Comparison of ENCODE assay signal across 14 cellular contexts in genomic region chr6:45500924-45501816, GRCh38.
DNase-seq lines count a peak whose midpoint lies in the region; ATAC-seq, FAIRE-seq and TF ChIP-seq lines count a peak whose summit lies in the region.
"Had no signal": no experiment of that assay in that cellular context is flagged by ENCODE, and none has a peak within 500 bp of the region (broad histone marks: within the 10 kb centered on the region; RNA-seq: fewer than 3 reads in every experiment).

No MANE protein-coding gene starts in this region.

- H3K4me3 ChIP-seq in KMS-11 (IDR thresholded peaks at IDR 0.05; ENCODE audit: insufficient read depth, low read depth, low read length), result no peak overlapping the region
- H3K4me3 ChIP-seq in GM12878, result no peak overlapping the region
- no peak overlapping the region for H3K4me3 ChIP-seq in mesendoderm (ENCODE audit: low read length)
- H3K4me3 ChIP-seq: MG63 had no signal

- H4K20me1 ChIP-seq in KMS-11 (ENCODE audit: insufficient read depth) (peaks cover 1% of the 10 kb centered on the region; the same call in 1 of the 2 replicates), GM12878 (ENCODE audit: control insufficient read depth, insufficient read depth) (no peaks in the 10 kb centered on the region)

- H3K4me3 Mint-ChIP-seq in stimulated activated memory B cell treated with anti-CD40 and anti-IgM and Interleukin-4, amounts not matched to agents 10 μg/mL and 1 μg/mL and 100 μg/mL, for 72 hours, result no peak overlapping the region
- H3K4me3 Mint-ChIP-seq: activated naive CD4-positive, alpha-beta T cell treated with anti-CD3 and anti-CD28 coated beads, Interleukin-2, amount 50 U/mL, for 24 hours; nephron; T-cell had no signal

- no peaks in the 10 kb centered on the region for H3K9me3 Mint-ChIP-seq in stimulated activated memory B cell treated with anti-CD40 and anti-IgM and Interleukin-4, amounts not matched to agents 10 μg/mL and 1 μg/mL and 100 μg/mL, for 72 hours
- H3K9me3 Mint-ChIP-seq: activated naive CD4-positive, alpha-beta T cell treated with anti-CD3 and anti-CD28 coated beads, Interleukin-2, amount 50 U/mL, for 24 hours; nephron; T-cell had no signal

- H2AK5ac ChIP-seq in mesendoderm (ENCODE audit: low read length), result no peak overlapping the region

- no peak for TF ChIP-seq POLR2A in GM12878 (IDR thresholded peaks at IDR 0.05; ENCODE audit: low read depth, low read length)

- H4K8ac ChIP-seq in mesendoderm (ENCODE audit: low read depth, low read length), result no peak overlapping the region

- no peak for FAIRE-seq in GM12878 (lab: Jason Lieb, UNC)

- H3K36me3 Mint-ChIP-seq in stimulated activated memory B cell treated with anti-CD40 and anti-IgM and Interleukin-4, amounts not matched to agents 10 μg/mL and 1 μg/mL and 100 μg/mL, for 72 hours, result no peaks in the 10 kb centered on the region

- no peak overlapping the region for H3K56ac ChIP-seq in mesendoderm (ENCODE audit: low read length)

- RAD21 ChIA-PET in GM12878 (lab: Charles Lee; ENCODE audit: unreplicated experiment), result interaction anchor here (2.2 kb wide), 1 partner anchor 213 kb away, joined by 11 read pairs; no protein-coding TSS in a partner anchor

- H3K4me1 Mint-ChIP-seq in stimulated activated memory B cell treated with anti-CD40 and anti-IgM and Interleukin-4, amounts not matched to agents 10 μg/mL and 1 μg/mL and 100 μg/mL, for 72 hours, result peaks cover 8% of the 10 kb centered on the region

- H3K23ac ChIP-seq in mesendoderm (ENCODE audit: low read length), result no peak overlapping the region

- H3K9me3 ChIP-seq in GM12878 (replicated peaks; ENCODE audit: control insufficient read depth, insufficient read depth, low read length), result no peaks in the 10 kb centered on the region
- H3K9me3 ChIP-seq: MG63 had no signal

- DNase-seq in GM12878 (ENCODE audit: low read depth, low spot score), result no peak
- peak; percentile 91 for DNase-seq in mesendoderm
- no peak for DNase-seq in activated T-cell treated with anti-CD3 and anti-CD28 coated beads, Interleukin-2, amount 50 U/mL, for 48 hours
- DNase-seq in GF-D8 (lab: John Stamatoyannopoulos, UW), result no peak
- DNase-seq in COLO829 (ENCODE audit: low spot score), result no peak
- DNase-seq: COR-L47; MG63; stimulated activated CD4-positive, alpha-beta T cell treated with anti-CD3 and anti-CD28 coated beads, Interleukin-2, amount 100 ng/mL, for 48 hours; T-cell had no signal

- H3K27me3 ChIP-seq in KMS-11 (ENCODE audit: insufficient read depth, low read depth), result no peaks in the 10 kb centered on the region
- no peaks in the 10 kb centered on the region; a peak in 1 of 4 replicates for H3K27me3 ChIP-seq in GM12878 (replicated peaks in 1 of 2; ENCODE audit: control insufficient read depth in 2 of 2, insufficient read depth in 2 of 2, low read length in 1 of 2)
- H3K27me3 ChIP-seq in mesendoderm (ENCODE audit: insufficient read depth, low read length, poor library complexity), result no peaks in the 10 kb centered on the region
- H3K27me3 ChIP-seq: MG63 had no signal

- no peaks in the 10 kb centered on the region for H3K79me1 ChIP-seq in mesendoderm (ENCODE audit: low read length)

- intact Hi-C loops in GM12878 (cut with micrococcal nuclease; ENCODE audit: unreplicated experiment), result no loop called here

- H2BK5ac ChIP-seq in mesendoderm (ENCODE audit: low read length), result no peak overlapping the region

- no peak overlapping the region for H3K27ac Mint-ChIP-seq in stimulated activated memory B cell treated with anti-CD40 and anti-IgM and Interleukin-4, amounts not matched to agents 10 μg/mL and 1 μg/mL and 100 μg/mL, for 72 hours
- H3K27ac Mint-ChIP-seq: activated naive CD4-positive, alpha-beta T cell treated with anti-CD3 and anti-CD28 coated beads, Interleukin-2, amount 50 U/mL, for 24 hours; nephron; T-cell had no signal

- WGBS in GM12878 (ENCODE audit: insufficient coverage, insufficient replicate concordance, low lambda C conversion rate, missing lambda C conversion rate), result 40% methylated on average over 6 of the region's 6 CpGs
- no CpG with 5 or more reads among the region's 6 CpGs for WGBS in mesendoderm (ENCODE audit: extremely low coverage, insufficient coverage, low lambda C conversion rate)

- H4K5ac ChIP-seq in mesendoderm (ENCODE audit: low read length), result no peak overlapping the region

- no peaks in the 10 kb centered on the region for H3K27me3 Mint-ChIP-seq in stimulated activated memory B cell treated with anti-CD40 and anti-IgM and Interleukin-4, amounts not matched to agents 10 μg/mL and 1 μg/mL and 100 μg/mL, for 72 hours
- H3K27me3 Mint-ChIP-seq: activated naive CD4-positive, alpha-beta T cell treated with anti-CD3 and anti-CD28 coated beads, Interleukin-2, amount 50 U/mL, for 24 hours; T-cell had no signal

- peak; percentile 66 for ATAC-seq in GM12878
- no peak for ATAC-seq in stimulated activated memory B cell treated with anti-CD40 and anti-IgM and Interleukin-4, amounts not matched to agents 10 μg/mL and 1 μg/mL and 100 μg/mL, for 72 hours
- ATAC-seq: T-cell had no signal

- H3K4me1 ChIP-seq in KMS-11 (ENCODE audit: low read depth, poor library complexity, severe bottlenecking) (peaks cover 45% of the 10 kb centered on the region), GM12878 (ENCODE audit: control insufficient read depth, insufficient read depth, low read length) (no peaks in the 10 kb centered on the region), mesendoderm (ENCODE audit: control insufficient read depth, low read depth, low read length) (no peaks in the 10 kb centered on the region)

- BruUV-seq in GM12878 (replicated peaks; lab: Mats Ljungman, UMichigan), result no TSS peak

- no peak overlapping the region for H3K9ac ChIP-seq in KMS-11
- H3K9ac ChIP-seq in GM12878 (ENCODE audit: control insufficient read depth, insufficient read depth, low read length), result no peak overlapping the region
- no peak overlapping the region for H3K9ac ChIP-seq in mesendoderm (ENCODE audit: low read length)

- POLR2A ChIA-PET in GM12878 (lab: Charles Lee), result no interaction called here

- peak; percentile 38; the same call in 1 of the 2 replicates for TF ChIP-seq RAD21 in GM12878 (IDR thresholded peaks at IDR 0.05; ENCODE audit: insufficient read depth, low read depth, low read length)

- no peak overlapping the region for H3K18ac ChIP-seq in mesendoderm (ENCODE audit: low read length)

- H2AFZ ChIP-seq in KMS-11 (ENCODE audit: low read depth) (no peak overlapping the region), GM12878 (ENCODE audit: control insufficient read depth, low read depth, low read length) (no peak overlapping the region)

- H3K27ac ChIP-seq in KMS-11 (no peak overlapping the region), GM12878 (ENCODE audit: control insufficient read depth, insufficient read depth) (no peak overlapping the region), mesendoderm (ENCODE audit: low read depth, low read length) (no peak overlapping the region)

- TF ChIP-seq EP300 in GM12878 (IDR thresholded peaks at IDR 0.05; ENCODE audit: borderline replicate concordance in 1 of 2, control insufficient read depth in 1 of 2, low read depth in 2 of 2, low read length in 2 of 2), result no peak

- CTCF ChIA-PET in GM12878 (lab: Yijun Ruan, JAX), result interaction anchor here (0.7 to 2.6 kb wide), 5 partner anchors 10 to 220 kb away, joined by 3 to 23 read pairs (median 4); no protein-coding TSS in a partner anchor

- H3K4ac ChIP-seq in mesendoderm (ENCODE audit: low read depth, low read length), result no peak overlapping the region

- peak; percentile 72 for TF ChIP-seq CTCF in GM12873 (IDR thresholded peaks at IDR 0.05; ENCODE audit: insufficient read depth, low read depth, low read length, missing control alignments)
- peak; percentile 31; the same call in 1 of the 2 replicates for TF ChIP-seq CTCF in KMS-11 (conservative IDR thresholded peaks at IDR 0.05; ENCODE audit: low read depth, low read length)
- TF ChIP-seq CTCF in GM12878 (IDR thresholded peaks at IDR 0.05 in 2 of 3, conservative IDR thresholded peaks at IDR 0.05 in 1 of 3; ENCODE audit: control insufficient read depth in 2 of 3, extremely low read depth in 1 of 3, insufficient read depth in 1 of 3, low read depth in 3 of 3, low read length in 3 of 3), result peak; percentile 11 to 50 (median 46); a peak in 3 of 6 replicates

- H3K79me2 ChIP-seq in KMS-11 (ENCODE audit: insufficient read depth, low read depth) (peaks cover 95% of the 10 kb centered on the region), GM12878 (ENCODE audit: control insufficient read depth, insufficient read depth, low read length) (no peaks in the 10 kb centered on the region), mesendoderm (ENCODE audit: control insufficient read depth, insufficient read depth, low read length) (no peaks in the 10 kb centered on the region)

- SMC1A ChIA-PET in GM12878 (lab: Charles Lee; ENCODE audit: uncharacterized antibody, unreplicated experiment), result interaction anchor here (0.6 to 1.6 kb wide), 4 partner anchors 213 to 1422 kb away, joined by 3 to 6 read pairs (median 4); no protein-coding TSS in a partner anchor

- peaks cover 5% of the 10 kb centered on the region; the same call in 1 of the 2 replicates for H3K36me3 ChIP-seq in KMS-11 (ENCODE audit: insufficient read depth)
- H3K36me3 ChIP-seq in GM12878 (ENCODE audit: control insufficient read depth in 2 of 2, insufficient read depth in 2 of 2, low read length in 1 of 2), result no peaks in the 10 kb centered on the region
- no peaks in the 10 kb centered on the region for H3K36me3 ChIP-seq in mesendoderm (ENCODE audit: control insufficient read depth, insufficient read depth, low read length)
- H3K36me3 ChIP-seq: MG63 had no signal

- H3K4me2 ChIP-seq in KMS-11, result no peak overlapping the region
- no peak overlapping the region for H3K4me2 ChIP-seq in GM12878 (ENCODE audit: control insufficient read depth, insufficient read depth)
- no peak overlapping the region for H3K4me2 ChIP-seq in mesendoderm (ENCODE audit: low read length)

- no peak overlapping the region for H2BK15ac ChIP-seq in mesendoderm (replicated peaks; ENCODE audit: low read depth)

- in situ Hi-C loops in GM12878 (cut with MboI), result no loop called here

- no peak overlapping the region for H2BK120ac ChIP-seq in mesendoderm (ENCODE audit: low read depth, low read length)

TF ChIP-seq in GM12878, 131 proteins besides CTCF, POLR2A, EP300 and RAD21:
- TF ChIP-seq MXI1 (IDR thresholded peaks at IDR 0.05; ENCODE audit: low read depth, low read length) (no peak), SMC3 (IDR thresholded peaks at IDR 0.05; ENCODE audit: borderline replicate concordance, low read length) (peak; percentile 17; the same call in 1 of the 2 replicates)
